Comparison of ENCODE assay signal across 23 cellular contexts in the genomic region with DNA sequence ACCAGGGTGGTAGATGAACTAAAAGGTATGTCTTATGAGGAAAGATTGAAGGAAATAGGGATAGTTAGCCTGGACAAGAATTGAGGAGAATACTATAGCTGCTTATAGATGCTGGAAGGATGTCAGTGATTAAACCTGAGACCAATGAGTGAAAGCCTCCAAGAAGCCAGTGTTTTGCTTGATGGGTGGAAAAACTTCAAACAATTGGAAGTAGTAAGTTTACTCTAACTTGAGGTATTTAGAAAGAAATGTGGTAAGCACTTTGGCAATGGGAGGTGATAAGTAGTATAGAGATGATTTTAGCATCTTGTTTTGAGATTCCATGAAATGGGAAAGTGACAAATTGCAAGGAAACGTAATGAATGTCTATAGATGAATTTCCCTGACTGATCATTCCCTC. TPM values are rescaled to one million over a fixed set of nuclear protein-coding genes. Genes with fewer than 3 reads are reported as not detected.
DNase-seq lines count a peak whose midpoint lies in the region; ATAC-seq and TF ChIP-seq lines count a peak whose summit lies in the region.
"Had no signal": no experiment of that assay in that cellular context is flagged by ENCODE, and none has a peak within 500 bp of the region (broad histone marks: within the 10 kb centered on the region; RNA-seq: fewer than 3 reads in every experiment).

No MANE protein-coding gene starts in this region.

- DNase-seq in activated CD4-positive, alpha-beta T cell treated with anti-CD3 and anti-CD28 coated beads for 36 hours = no peak
- no peak for DNase-seq in activated CD4-positive, alpha-beta T cell treated with anti-CD3 and anti-CD28 coated beads for 4 hours
- DNase-seq in CD14-positive monocyte (ENCODE audit: low spot score) (no peak), dorsolateral prefrontal cortex (no peak), substantia nigra (lab: John Stamatoyannopoulos, UW) (no peak), islet precursor cell (no peak), body of pancreas (no peak)
- DNase-seq: ACHN; BE2C; CD4-positive, alpha-beta T cell; DMS53; H9; KBM-7; NCI-H1105; NCI-H1436 treated with DMSO at 0.1 percent for 48 hours; NCI-H1930; NCI-H2107; NCI-H446; NCI-H524 treated with DMSO at 0.1 percent for 48 hours; NCI-H774 had no signal

- peaks cover 10% of the 10 kb centered on the region for H3K36me3 Mint-ChIP-seq in activated CD4-positive, alpha-beta T cell treated with anti-CD3 and anti-CD28 coated beads for 36 hours (ENCODE audit: low read depth)
- peaks cover 51 to 80% of the 10 kb centered on the region in 2 donors for H3K36me3 Mint-ChIP-seq in CD14-positive monocyte

- no peak overlapping the region for H3K27ac Mint-ChIP-seq in activated CD4-positive, alpha-beta T cell treated with anti-CD3 and anti-CD28 coated beads for 36 hours
- peak overlapping the region in 6 of 7 donors; percentile 1 to 85 (median 60) for H3K27ac Mint-ChIP-seq in CD14-positive monocyte
- H3K27ac Mint-ChIP-seq: CD4-positive, alpha-beta T cell; GM23338; H9 had no signal

- peaks cover 10% of the 10 kb centered on the region for H3K4me1 Mint-ChIP-seq in activated CD4-positive, alpha-beta T cell treated with anti-CD3 and anti-CD28 coated beads for 36 hours
- H3K4me1 Mint-ChIP-seq in CD14-positive monocyte = peaks cover 33% of the 10 kb centered on the region

- H3K27ac ChIP-seq in dorsolateral prefrontal cortex = peak overlapping the region in 36 of 59 donors; percentile 1 to 78 (median 38)
- peak overlapping the region; percentile 4 for H3K27ac ChIP-seq in substantia nigra (ENCODE audit: low read depth, low read length, poor library complexity, severe bottlenecking)
- H3K27ac ChIP-seq in body of pancreas = no peak overlapping the region
- H3K27ac ChIP-seq: 22Rv1 had no signal

- no peak for TF ChIP-seq POLR2A in body of pancreas (IDR thresholded peaks at IDR 0.05)

- CTCF ChIA-PET in activated CD4-positive, alpha-beta T cell treated with anti-CD3 and anti-CD28 coated beads for 36 hours (lab: Charles Lee) = no interaction called here

- H3K4me3 ChIP-seq in dorsolateral prefrontal cortex (no peak overlapping the region), body of pancreas (no peak overlapping the region)
- H3K4me3 ChIP-seq: GM23338 had no signal

- H3K27me3 Mint-ChIP-seq in activated CD4-positive, alpha-beta T cell treated with anti-CD3 and anti-CD28 coated beads for 36 hours = no peaks in the 10 kb centered on the region
- no peaks in the 10 kb centered on the region for H3K27me3 Mint-ChIP-seq in CD14-positive monocyte (ENCODE audit: low read depth in 3 of 3)
- H3K27me3 Mint-ChIP-seq: CD4-positive, alpha-beta T cell had no signal

- H3K27me3 ChIP-seq in dorsolateral prefrontal cortex (no peaks in the 10 kb centered on the region), body of pancreas (no peaks in the 10 kb centered on the region)

- WGBS in body of pancreas, 2 donors = 46 to 93% methylated on average over 1 of the region's 1 CpG

- H3K4me1 ChIP-seq in body of pancreas = peaks cover 4% of the 10 kb centered on the region
- H3K4me1 ChIP-seq: BE2C had no signal

- H3K4me3 Mint-ChIP-seq in activated CD4-positive, alpha-beta T cell treated with anti-CD3 and anti-CD28 coated beads for 36 hours = no peak overlapping the region
- peak overlapping the region in 1 of 2 donors; percentile 75 for H3K4me3 Mint-ChIP-seq in CD14-positive monocyte
- H3K4me3 Mint-ChIP-seq: CD4-positive, alpha-beta T cell; GM23338; H9 had no signal

- intact Hi-C loops in activated CD4-positive, alpha-beta T cell treated with anti-CD3 and anti-CD28 coated beads for 36 hours (cut with DNase I, micrococcal nuclease) = no loop called here
- intact Hi-C loops in CD14-positive monocyte (cut with micrococcal nuclease) = no loop called here
- intact Hi-C loops in dorsolateral prefrontal cortex (cut with DNase I) = loop anchor here in 1 of 2 donors (5.0 kb wide), 1 partner anchor 204 kb away; no protein-coding TSS in a partner anchor
- intact Hi-C loops in body of pancreas (cut with DNase I) = no loop called here

- H3K9me3 ChIP-seq in body of pancreas = no peaks in the 10 kb centered on the region
- H3K9me3 ChIP-seq: BE2C had no signal

- ATAC-seq in activated CD4-positive, alpha-beta T cell treated with anti-CD3 and anti-CD28 coated beads for 36 hours = peak; percentile 23
- ATAC-seq in GM18861 (IDR thresholded peaks at IDR 0.05; ENCODE audit: unreplicated experiment) (no peak), body of pancreas (no peak)
- ATAC-seq: GM23338 had no signal

- POLR2A ChIA-PET in activated CD4-positive, alpha-beta T cell treated with anti-CD3 and anti-CD28 coated beads for 36 hours (lab: Charles Lee) = no interaction called here

- TF ChIP-seq CTCF in CD14-positive monocyte (IDR thresholded peaks at IDR 0.05) = no peak
- no peak for TF ChIP-seq CTCF in dorsolateral prefrontal cortex (IDR thresholded peaks at IDR 0.05 in 54 of 56, conservative IDR thresholded peaks at IDR 0.05 in 2 of 56; ENCODE audit: low read depth in 1 of 56, partially characterized antibody in 56 of 56)
- no peak for TF ChIP-seq CTCF in body of pancreas (IDR thresholded peaks at IDR 0.05)

- no peaks in the 10 kb centered on the region for H3K36me3 ChIP-seq in body of pancreas (replicated peaks in 1 of 2; ENCODE audit: insufficient read depth in 1 of 2, low read depth in 2 of 2)
- H3K36me3 ChIP-seq: BE2C had no signal

- peaks cover 2% of the 10 kb centered on the region for H3K9me3 Mint-ChIP-seq in activated CD4-positive, alpha-beta T cell treated with anti-CD3 and anti-CD28 coated beads for 36 hours (ENCODE audit: low read depth)
- peaks cover 0 to 3% (median 0%) of the 10 kb centered on the region in 7 donors for H3K9me3 Mint-ChIP-seq in CD14-positive monocyte

RNA-seq across cellular contexts. Expression of a gene that starts 19.1 kb away (rescaled TPM):
- total RNA-seq in activated CD4-positive, alpha-beta T cell treated with anti-CD3 and anti-CD28 coated beads for 36 hours = under 1 TPM; 0.53 to 0.59 TPM
- under 1 TPM; 0.37 to 0.62 TPM for polyA plus RNA-seq in CD14-positive monocyte
- total RNA-seq in dorsolateral prefrontal cortex (10 to 100 TPM; 13.9 to 97.0 (median 37.3) TPM), body of pancreas (1 to 10 TPM; 2.3 TPM)

Comparison
In these comparisons a context has a peak if more than half of its experiments do, and no peak if none do; other contexts are left out.
1. H3K27ac ChIP-seq: peak in dorsolateral prefrontal cortex (36 of 59) and substantia nigra (single experiment); none in body of pancreas (0 of 4).
2. RNA of a gene that starts 19.1 kb away (total RNA-seq): 13.9 to 97.0 TPM in dorsolateral prefrontal cortex; 2.3 TPM in body of pancreas and 0.53 to 0.59 TPM in activated CD4-positive, alpha-beta T cell treated with anti-CD3 and anti-CD28 coated beads for 36 hours; every median in the first group is over 4 times any median in the second.